Comparison of ENCODE assay signal across 9 cellular contexts in genomic region chr11:67732045-67732787, GRCh38. TPM values are rescaled to one million over a fixed set of nuclear protein-coding genes. Genes with fewer than 3 reads are reported as not detected.
DNase-seq lines count a peak whose midpoint lies in the region; ATAC-seq and TF ChIP-seq lines count a peak whose summit lies in the region.
"Had no signal": no experiment of that assay in that cellular context is flagged by ENCODE, and none has a peak within 500 bp of the region (broad histone marks: within the 10 kb centered on the region; RNA-seq: fewer than 3 reads in every experiment).

No MANE protein-coding gene starts in this region.

- H3K9me3 ChIP-seq in aorta (ENCODE audit: control insufficient read depth, low read length) = no peaks in the 10 kb centered on the region
- H3K9me3 ChIP-seq: SJSA1 had no signal

- H3K9me3 Mint-ChIP-seq in stimulated activated naive CD8-positive, alpha-beta T cell treated with anti-CD3 and anti-CD28 coated beads, Interleukin-15, amount 100 ng/mL, for 72 hours = no peaks in the 10 kb centered on the region

- 20% methylated on average over 39 to 42 of the region's 42 CpGs for WGBS in aorta, 2 donors

- H3K4me1 Mint-ChIP-seq in stimulated activated naive CD8-positive, alpha-beta T cell treated with anti-CD3 and anti-CD28 coated beads, Interleukin-15, amount 100 ng/mL, for 72 hours = peaks cover 25% of the 10 kb centered on the region

- H3K4me3 ChIP-seq in GM12865 (ENCODE audit: low read depth, low read length) (no peak overlapping the region), kidney epithelial cell (ENCODE audit: low read depth, low read length) (no peak overlapping the region), aorta (ENCODE audit: low read length in 2 of 2) (no peak overlapping the region)
- H3K4me3 ChIP-seq: SJSA1 had no signal

- H3K27ac Mint-ChIP-seq in stimulated activated naive CD8-positive, alpha-beta T cell treated with anti-CD3 and anti-CD28 coated beads, Interleukin-15, amount 100 ng/mL, for 72 hours = peak overlapping the region in 1 of 2 donors; percentile 78

- TF ChIP-seq CTCF in GM12865 (IDR thresholded peaks at IDR 0.05; ENCODE audit: insufficient read depth, low read depth, low read length, missing control alignments) = peak; percentile 20
- peak; percentile 52 for TF ChIP-seq CTCF in kidney epithelial cell (IDR thresholded peaks at IDR 0.05; ENCODE audit: insufficient read depth, low read length, poor library complexity, severe bottlenecking)

- H3K4me3 Mint-ChIP-seq in stimulated activated naive CD8-positive, alpha-beta T cell treated with anti-CD3 and anti-CD28 coated beads, Interleukin-15, amount 100 ng/mL, for 72 hours = peak overlapping the region; percentile 78 to 83

- no peak overlapping the region for H3K27ac ChIP-seq in aorta (ENCODE audit: low read depth in 1 of 2, low read length in 2 of 2)
- H3K27ac ChIP-seq: SJSA1 had no signal

- H3K4me1 ChIP-seq in aorta (ENCODE audit: control insufficient read depth in 1 of 2, insufficient read depth in 2 of 2, low read length in 2 of 2) = no peaks in the 10 kb centered on the region
- H3K4me1 ChIP-seq: SJSA1 had no signal

- H3K27me3 Mint-ChIP-seq in stimulated activated naive CD8-positive, alpha-beta T cell treated with anti-CD3 and anti-CD28 coated beads, Interleukin-15, amount 100 ng/mL, for 72 hours = peaks cover 37% of the 10 kb centered on the region

- H3K36me3 ChIP-seq in kidney epithelial cell (ENCODE audit: control insufficient read depth, insufficient read depth, low read length) (no peaks in the 10 kb centered on the region), aorta (ENCODE audit: control insufficient read depth in 1 of 2, insufficient read depth in 2 of 2, low read length in 1 of 2) (no peaks in the 10 kb centered on the region)
- H3K36me3 ChIP-seq: SJSA1 had no signal

- peaks cover 7% of the 10 kb centered on the region for H3K27me3 ChIP-seq in kidney epithelial cell (ENCODE audit: control insufficient read depth, insufficient read depth, low read length)
- H3K27me3 ChIP-seq in aorta (ENCODE audit: control insufficient read depth in 1 of 2, insufficient read depth in 2 of 2, low read length in 1 of 2) = peaks cover 0 to 2% of the 10 kb centered on the region in 2 donors

- DNase-seq in GM12865 (ENCODE audit: low read depth) (no peak), NCI-H510A treated with DMSO at 0.1 percent for 48 hours (lab: John Stamatoyannopoulos, UW) (peak; percentile 80), activated gamma-delta T cell (lab: John Stamatoyannopoulos, UW) (peak; percentile 18), kidney epithelial cell (ENCODE audit: low read depth) (no peak), aorta (no peak)
- peak; percentile 48 to 75 for DNase-seq in stimulated activated naive CD8-positive, alpha-beta T cell treated with anti-CD3 and anti-CD28 coated beads, Interleukin-15, amount 100 ng/mL, for 72 hours

- peak; percentile 97 for ATAC-seq in stimulated activated naive CD8-positive, alpha-beta T cell treated with anti-CD3 and anti-CD28 coated beads, Interleukin-15, amount 100 ng/mL, for 72 hours
- no peak for ATAC-seq in aorta (ENCODE audit: low FRiP score)
- ATAC-seq in GM21737 (IDR thresholded peaks at IDR 0.05; ENCODE audit: unreplicated experiment) = no peak
- no peak for ATAC-seq in GM21447 (IDR thresholded peaks at IDR 0.05; ENCODE audit: unreplicated experiment)

- intact Hi-C loops in aorta (cut with DNase I) = no loop called here

RNA-seq across cellular contexts. Expression of gene ALDH3B2, which starts 57.8 kb away (rescaled TPM):
- 0.07 and 0.13 TPM in 2 replicates for total RNA-seq in kidney epithelial cell
- total RNA-seq in aorta = not detected
- under 1 TPM in 1 of 2 donors, not detected in 1; 0.05 TPM for polyA plus RNA-seq in aorta
- total RNA-seq: SJSA1 had no signal

Comparison
In these comparisons a context has a peak if more than half of its experiments do, and no peak if none do; other contexts are left out.
1. DNase-seq: peak in NCI-H510A treated with DMSO at 0.1 percent for 48 hours (single experiment), activated gamma-delta T cell (single experiment) and stimulated activated naive CD8-positive, alpha-beta T cell treated with anti-CD3 and anti-CD28 coated beads, Interleukin-15, amount 100 ng/mL, for 72 hours (2 of 2); none in GM12865 (single experiment), kidney epithelial cell (single experiment) and aorta (0 of 2).